Comparison of ENCODE assay signal across 15 cellular contexts in genomic region chr11:35605691-35606090, GRCh38. TPM values are rescaled to one million over a fixed set of nuclear protein-coding genes. Genes with fewer than 3 reads are reported as not detected.
DNase-seq lines count a peak whose midpoint lies in the region; ATAC-seq and TF ChIP-seq lines count a peak whose summit lies in the region.
"Had no signal": no experiment of that assay in that cellular context is flagged by ENCODE, and none has a peak within 500 bp of the region (broad histone marks: within the 10 kb centered on the region; RNA-seq: fewer than 3 reads in every experiment).

No MANE protein-coding gene starts in this region.

- no peaks in the 10 kb centered on the region for H3K9me3 ChIP-seq in MM.1S (replicated peaks; ENCODE audit: insufficient read depth, low read length)
- H3K9me3 ChIP-seq: esophagus muscularis mucosa, mucosa of descending colon, thyroid gland had no signal

- no peaks in the 10 kb centered on the region for H3K9me2 ChIP-seq in MM.1S (replicated peaks; ENCODE audit: insufficient read depth, low read length)

- no peaks in the 10 kb centered on the region for H4K20me1 ChIP-seq in MM.1S (ENCODE audit: insufficient read depth, low read length)

- H3K27me3 ChIP-seq in MM.1S (replicated peaks; ENCODE audit: insufficient read depth, low read length) = no peaks in the 10 kb centered on the region
- H3K27me3 ChIP-seq: thyroid gland had no signal

- no peak overlapping the region for H3K9ac ChIP-seq in MM.1S (ENCODE audit: low read length)

- no peaks in the 10 kb centered on the region for H3K36me3 ChIP-seq in MM.1S (replicated peaks; ENCODE audit: insufficient read depth, low read length)
- H3K36me3 ChIP-seq: esophagus muscularis mucosa, thyroid gland had no signal

- no peaks in the 10 kb centered on the region for H3K4me1 ChIP-seq in MM.1S (ENCODE audit: low read length)
- H3K4me1 ChIP-seq: thyroid gland had no signal

- TF ChIP-seq CTCF in AG10803 (conservative IDR thresholded peaks at IDR 0.05; ENCODE audit: low read length) (no peak; the same call in 1 of the 2 replicates), fibroblast of pulmonary artery (IDR thresholded peaks at IDR 0.05; ENCODE audit: low read length, missing control alignments) (no peak), MM.1S (IDR thresholded peaks at IDR 0.05; ENCODE audit: low read length) (no peak)

- H3K79me2 ChIP-seq in MM.1S (ENCODE audit: low read length) = no peaks in the 10 kb centered on the region

- no peaks in the 10 kb centered on the region for H3F3A ChIP-seq in MM.1S (ENCODE audit: insufficient read depth, low read length)

- ATAC-seq in HG03457 (IDR thresholded peaks at IDR 0.05; ENCODE audit: unreplicated experiment) = no peak
- ATAC-seq in GM21528 (IDR thresholded peaks at IDR 0.05; ENCODE audit: low FRiP score, unreplicated experiment) = no peak
- ATAC-seq: activated CD4-positive, CD25-positive, alpha-beta regulatory T cell treated with anti-CD3 and anti-CD28 coated beads, Interleukin-2, amount 50 U/mL, for 24 hours; mucosa of descending colon had no signal

- no peak overlapping the region for H3K27ac ChIP-seq in MM.1S (ENCODE audit: low read length)
- H3K27ac ChIP-seq: esophagus muscularis mucosa, thyroid gland had no signal

- DNase-seq in AG10803 (ENCODE audit: low read depth) (peak; percentile 80), RPMI7951 (ENCODE audit: low read depth) (peak; percentile 40), fibroblast of pulmonary artery (ENCODE audit: low read depth) (peak; percentile 54), mucosa of gallbladder (ENCODE audit: low spot score) (peak; percentile 23), NCI-H510A treated with DMSO at 0.1 percent for 48 hours (lab: John Stamatoyannopoulos, UW) (no peak), MM.1S (no peak)
- DNase-seq: cortex of kidney, NCI-H1048, NCI-H226 had no signal

- no peak overlapping the region for H3K4me2 ChIP-seq in MM.1S (ENCODE audit: low read depth, low read length)

- no peak overlapping the region for H2AFZ ChIP-seq in MM.1S (ENCODE audit: low read length)

- no peak overlapping the region for H3K4me3 ChIP-seq in AG10803 (ENCODE audit: low read length)
- no peak overlapping the region for H3K4me3 ChIP-seq in fibroblast of pulmonary artery (replicated peaks; ENCODE audit: low read depth, low read length)
- H3K4me3 ChIP-seq in MM.1S (ENCODE audit: low read length) = no peak overlapping the region
- H3K4me3 ChIP-seq: esophagus muscularis mucosa, mucosa of descending colon, thyroid gland had no signal

RNA-seq across cellular contexts. Expression of gene FJX1, which starts 12.6 kb away (rescaled TPM):
- total RNA-seq in RPMI7951 (2014; rRNA removed; shearing (Covaris generic)) = 7.0 and 7.9 TPM in 2 replicates
- 1.9 TPM for total RNA-seq in mucosa of gallbladder

RNA-seq across cellular contexts. Expression of gene TRIM44, which starts 56.9 kb away (rescaled TPM):
- total RNA-seq in RPMI7951 (2014; rRNA removed; shearing (Covaris generic)) = 18.2 and 27.6 TPM in 2 replicates
- total RNA-seq in mucosa of gallbladder = 69.8 TPM

Comparison
In these comparisons a context has a peak if more than half of its experiments do, and no peak if none do; other contexts are left out.
1. DNase-seq: peak in AG10803 (single experiment), RPMI7951 (single experiment), fibroblast of pulmonary artery (single experiment) and mucosa of gallbladder (single experiment); none in NCI-H510A treated with DMSO at 0.1 percent for 48 hours (single experiment) and MM.1S (single experiment).